In genomic region chr2:46657042-46657504, GRCh38 we compare ENCODE assay signal across 8 cellular contexts. TPM values are rescaled to one million over a fixed set of nuclear protein-coding genes. Genes with fewer than 3 reads are reported as not detected.
A peak's percentile ranks its signal among the peaks of the same experiment; 100 is the strongest.
DNase-seq lines count a peak whose midpoint lies in the region; FAIRE-seq and TF ChIP-seq lines count a peak whose summit lies in the region.

No MANE protein-coding gene starts in this region.

- H3K9me3 ChIP-seq in BE2C: no peaks in the 10 kb centered on the region

- H3K4me3 ChIP-seq in BE2C (ENCODE audit: low read depth, low read length): no peak overlapping the region
- no peak overlapping the region for H3K4me3 ChIP-seq in rectal smooth muscle tissue (ENCODE audit: low read length)

- TF ChIP-seq CTCF in BE2C (IDR thresholded peaks at IDR 0.05; ENCODE audit: low read depth, low read length): peak; percentile 61

- no peak overlapping the region for H3K9ac ChIP-seq in rectal smooth muscle tissue (ENCODE audit: low read length)

- FAIRE-seq in H54 (lab: Jason Lieb, UNC): no peak

- H3K27me3 ChIP-seq in BE2C (no peaks in the 10 kb centered on the region), rectal smooth muscle tissue (ENCODE audit: control insufficient read depth, insufficient read depth, low read length) (no peaks in the 10 kb centered on the region)

- peak overlapping the region; percentile 10 for H3K27ac ChIP-seq in rectal smooth muscle tissue (ENCODE audit: low read depth, low read length)

- no peak for TF ChIP-seq POLR2A in H54 (IDR thresholded peaks at IDR 0.05; ENCODE audit: low read depth, low read length)

- H3K4me1 ChIP-seq in BE2C (no peaks in the 10 kb centered on the region), rectal smooth muscle tissue (ENCODE audit: control insufficient read depth, insufficient read depth, low read length) (peaks cover 11% of the 10 kb centered on the region)

- DNase-seq in BE2C: no peak
- peak; percentile 30 for DNase-seq in H54 (ENCODE audit: insufficient read length, low spot score)
- peak; percentile 61 for DNase-seq in RKO (ENCODE audit: low spot score)
- DNase-seq in fibroblast of the conjunctiva (ENCODE audit: low read depth): peak; percentile 90
- DNase-seq in putamen (ENCODE audit: low spot score): no peak
- DNase-seq in NCI-H187 treated with DMSO at 0.1 percent for 48 hours (lab: John Stamatoyannopoulos, UW): no peak
- no peak for DNase-seq in cortex of kidney (lab: John Stamatoyannopoulos, UW)

- no peaks in the 10 kb centered on the region for H3K36me3 ChIP-seq in BE2C
- no peaks in the 10 kb centered on the region for H3K36me3 ChIP-seq in rectal smooth muscle tissue (ENCODE audit: control insufficient read depth, insufficient read depth, low read length)

RNA-seq across cellular contexts. Expression of gene CRIPT, which starts 40.1 kb away (rescaled TPM):
- 13.3 TPM for polyA plus RNA-seq in BE2C (2012; ENCODE audit: insufficient read depth, insufficient read length, low read depth)

RNA-seq across cellular contexts. Expression of gene PIGF, which starts 40.2 kb away (rescaled TPM):
- 26.1 TPM for polyA plus RNA-seq in BE2C (2012; ENCODE audit: insufficient read depth, insufficient read length, low read depth)

RNA-seq across cellular contexts. Expression of gene SOCS5, which starts 42.0 kb away (rescaled TPM):
- 17.8 TPM for polyA plus RNA-seq in BE2C (2012; ENCODE audit: insufficient read depth, insufficient read length, low read depth)

Comparison
In these comparisons a context has a peak if more than half of its experiments do, and no peak if none do; other contexts are left out.
1. DNase-seq: peak in H54 (single experiment), RKO (single experiment) and fibroblast of the conjunctiva (single experiment); none in BE2C (single experiment), putamen (single experiment), NCI-H187 treated with DMSO at 0.1 percent for 48 hours (single experiment) and cortex of kidney (single experiment).